In the genomic region with DNA sequence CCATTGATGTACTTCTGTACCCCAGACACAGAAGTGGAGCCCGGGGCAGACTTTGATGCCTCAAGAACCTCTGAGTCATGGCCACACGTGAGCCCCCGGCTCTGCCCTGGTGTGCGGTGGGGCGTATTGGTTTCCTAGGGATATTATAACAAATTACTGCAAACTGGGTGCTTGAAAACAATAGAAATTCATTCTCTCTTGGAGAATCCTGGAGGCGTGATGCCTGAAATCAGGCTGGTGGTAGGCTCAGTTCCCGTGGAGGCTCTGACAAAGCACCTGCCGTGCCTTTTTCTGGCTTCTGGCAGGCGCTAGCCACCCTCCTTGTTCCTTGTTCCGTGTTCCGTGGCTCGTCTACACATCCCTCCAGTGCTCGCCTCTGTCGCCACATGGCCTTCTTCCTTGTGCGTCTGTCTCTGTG, we compare ENCODE assay signal across 12 cellular contexts. TPM values are rescaled to one million over a fixed set of nuclear protein-coding genes. Genes with fewer than 3 reads are reported as not detected.
DNase-seq lines count a peak whose midpoint lies in the region; ATAC-seq and TF ChIP-seq lines count a peak whose summit lies in the region.
"Had no signal": no experiment of that assay in that cellular context is flagged by ENCODE, and none has a peak within 500 bp of the region (broad histone marks: within the 10 kb centered on the region; RNA-seq: fewer than 3 reads in every experiment).

No MANE protein-coding gene starts in this region.

- no peak overlapping the region for H3K18ac ChIP-seq in neuronal stem cell (ENCODE audit: low read length)

- 73 to 79% methylated on average over 15 of the region's 15 CpGs for WGBS in esophagus, 2 donors
- WGBS in neuronal stem cell (ENCODE audit: extremely low coverage in 2 of 2, insufficient read length in 2 of 2, insufficient replicate concordance in 1 of 2), 2 donors = no CpG with 5 or more reads among the region's 15 CpGs

- H2BK5ac ChIP-seq in neuronal stem cell (ENCODE audit: low read length) = peak overlapping the region; percentile 6

- H3K14ac ChIP-seq in neuronal stem cell (ENCODE audit: low read length) = no peak overlapping the region

- H2BK12ac ChIP-seq in neuronal stem cell (ENCODE audit: low read length) = no peak overlapping the region

- no peak for TF ChIP-seq POLR2A in Peyer's patch (IDR thresholded peaks at IDR 0.05)

- H3K4me3 ChIP-seq in A673 (ENCODE audit: low read depth, low read length, poor library complexity, severe bottlenecking) = no peak overlapping the region
- H3K4me3 ChIP-seq in Peyer's patch = no peak overlapping the region
- no peak overlapping the region for H3K4me3 ChIP-seq in esophagus (ENCODE audit: low read depth in 1 of 2, low read length in 2 of 2)
- no peak overlapping the region for H3K4me3 ChIP-seq in neuronal stem cell (ENCODE audit: low read length in 2 of 2)

- no peaks in the 10 kb centered on the region for H3K27me3 Mint-ChIP-seq in WTC11 (ENCODE audit: low read depth)
- H3K27me3 Mint-ChIP-seq: CD4-positive, CD25-positive, alpha-beta regulatory T cell had no signal

- H4K91ac ChIP-seq in neuronal stem cell (ENCODE audit: low read depth, low read length, poor library complexity) = no peak overlapping the region

- TF ChIP-seq CTCF in A673 (conservative IDR thresholded peaks at IDR 0.05; ENCODE audit: low read depth, low read length) (no peak), Peyer's patch (IDR thresholded peaks at IDR 0.05) (no peak), WTC11 (IDR thresholded peaks at IDR 0.05) (no peak)

- no peak for ATAC-seq in WTC11
- ATAC-seq: activated CD4-positive, CD25-positive, alpha-beta regulatory T cell treated with anti-CD3 and anti-CD28 coated beads, Interleukin-2, amount 50 U/mL, for 24 hours; HCT116 had no signal

- POLR2A ChIA-PET in A673 (lab: Charles Lee; ENCODE audit: low non-redundant PET) = no interaction called here
- POLR2A ChIA-PET in WTC11 (lab: Charles Lee) = no interaction called here

- H3K23ac ChIP-seq in neuronal stem cell (ENCODE audit: low read depth, low read length, poor library complexity) = no peak overlapping the region

- H3K4me1 ChIP-seq in A673 (ENCODE audit: insufficient read depth, low read length, poor library complexity, severe bottlenecking) (peaks cover 29% of the 10 kb centered on the region), Peyer's patch (peaks cover 24 to 84% (median 31%) of the 10 kb centered on the region in 4 donors), esophagus (ENCODE audit: control insufficient read depth in 2 of 2, insufficient read depth in 2 of 2, low read length in 1 of 2) (peaks cover 0 to 22% of the 10 kb centered on the region in 2 donors), neuronal stem cell (ENCODE audit: control insufficient read depth in 2 of 2, insufficient read depth in 1 of 2, low read depth in 1 of 2, low read length in 2 of 2) (peaks cover 39 to 40% of the 10 kb centered on the region in 2 donors)

- CTCF ChIA-PET in A673 (lab: Charles Lee) (no interaction called here), WTC11 (lab: Charles Lee) (no interaction called here)

- H3K4ac ChIP-seq in neuronal stem cell (ENCODE audit: low read length) = no peak overlapping the region

- no peak overlapping the region for H2BK120ac ChIP-seq in neuronal stem cell (ENCODE audit: low read depth, low read length)

- no TSS peak for BruUV-seq in A673 (replicated peaks; lab: Mats Ljungman, UMichigan)

- H3K4me2 ChIP-seq in neuronal stem cell (ENCODE audit: insufficient read depth, low read length, poor library complexity, severe bottlenecking) = no peak overlapping the region

- peak overlapping the region; percentile 61 for H2AK5ac ChIP-seq in neuronal stem cell (ENCODE audit: low read depth, low read length)

- H3K27ac Mint-ChIP-seq in WTC11 = no peak overlapping the region
- H3K27ac Mint-ChIP-seq: CD4-positive, CD25-positive, alpha-beta regulatory T cell had no signal

- H3K27ac ChIP-seq in A673 (ENCODE audit: low read depth, low read length, poor library complexity, severe bottlenecking) = peak overlapping the region; percentile 7
- peak overlapping the region; percentile 53 to 87 (median 78) for H3K27ac ChIP-seq in Peyer's patch
- H3K27ac ChIP-seq in esophagus (ENCODE audit: low read depth in 2 of 2, low read length in 1 of 2) = peak overlapping the region; percentile 56 to 71
- H3K27ac ChIP-seq in neuronal stem cell (replicated peaks; ENCODE audit: low read length) = peak overlapping the region; percentile 45

- H3K9me3 Mint-ChIP-seq in WTC11 = no peaks in the 10 kb centered on the region
- H3K9me3 Mint-ChIP-seq: CD4-positive, CD25-positive, alpha-beta regulatory T cell had no signal

- peaks cover 2% of the 10 kb centered on the region; the same call in 1 of the 2 replicates for H3K4me1 Mint-ChIP-seq in WTC11

- DNase-seq in A673 (ENCODE audit: low spot score) (no peak), Peyer's patch (peak in 2 of 3 donors; percentile 71 to 81), neuronal stem cell (ENCODE audit: low spot score) (no peak), 8988T (no peak), NCI-H345 (lab: John Stamatoyannopoulos, UW) (no peak), WTC11 (ENCODE audit: low spot score) (no peak), ureter (ENCODE audit: low spot score) (no peak)
- DNase-seq: CD4-positive, CD25-positive, alpha-beta regulatory T cell; NCI-H526 treated with DMSO at 0.1 percent for 48 hours had no signal

- peak overlapping the region; percentile 5 for H2BK15ac ChIP-seq in neuronal stem cell (ENCODE audit: low read length)

- no peak overlapping the region for H4K8ac ChIP-seq in neuronal stem cell (ENCODE audit: low read depth, low read length)

- H3K9ac ChIP-seq in neuronal stem cell (ENCODE audit: low read depth, low read length, poor library complexity) = no peak overlapping the region

- H3K36me3 ChIP-seq in A673 (ENCODE audit: insufficient read depth, low read length, poor library complexity, severe bottlenecking) = peaks cover 3% of the 10 kb centered on the region
- no peaks in the 10 kb centered on the region for H3K36me3 ChIP-seq in Peyer's patch
- no peaks in the 10 kb centered on the region for H3K36me3 ChIP-seq in esophagus (ENCODE audit: control insufficient read depth in 2 of 2, insufficient read depth in 2 of 2, low read length in 1 of 2)
- H3K36me3 ChIP-seq in neuronal stem cell (replicated peaks in 1 of 2; ENCODE audit: control insufficient read depth in 2 of 2, insufficient read depth in 2 of 2, low read length in 2 of 2) = peaks cover 0 to 18% of the 10 kb centered on the region in 2 donors

- intact Hi-C loops in A673 (cut with micrococcal nuclease; ENCODE audit: unreplicated experiment) = no loop called here

- no peak overlapping the region for H3K4me3 Mint-ChIP-seq in WTC11
- H3K4me3 Mint-ChIP-seq: CD4-positive, CD25-positive, alpha-beta regulatory T cell had no signal

- no peak overlapping the region for H2AFZ ChIP-seq in neuronal stem cell (ENCODE audit: low read length)

- H3K27me3 ChIP-seq in A673 (replicated peaks; ENCODE audit: insufficient read depth, low read depth, low read length, poor library complexity) = no peaks in the 10 kb centered on the region
- no peaks in the 10 kb centered on the region for H3K27me3 ChIP-seq in Peyer's patch
- H3K27me3 ChIP-seq in esophagus (ENCODE audit: control insufficient read depth in 1 of 2, insufficient read depth in 2 of 2, low read length in 2 of 2) = no peaks in the 10 kb centered on the region
- no peaks in the 10 kb centered on the region for H3K27me3 ChIP-seq in neuronal stem cell (ENCODE audit: control insufficient read depth in 3 of 3, insufficient read depth in 3 of 3, low read depth in 1 of 3, low read length in 3 of 3)

- H3K79me1 ChIP-seq in neuronal stem cell (ENCODE audit: low read depth, low read length) = peaks cover 20% of the 10 kb centered on the region

- no peaks in the 10 kb centered on the region for H3K36me3 Mint-ChIP-seq in WTC11
- H3K36me3 Mint-ChIP-seq: CD4-positive, CD25-positive, alpha-beta regulatory T cell had no signal

- H3K9me3 ChIP-seq in A673 (ENCODE audit: low read depth, low read length, poor library complexity, severe bottlenecking) = no peaks in the 10 kb centered on the region
- H3K9me3 ChIP-seq in Peyer's patch = no peaks in the 10 kb centered on the region
- H3K9me3 ChIP-seq in esophagus (ENCODE audit: control insufficient read depth in 2 of 2, insufficient read depth in 1 of 2, low read depth in 1 of 2, low read length in 1 of 2) = no peaks in the 10 kb centered on the region
- H3K9me3 ChIP-seq in neuronal stem cell (replicated peaks in 1 of 2; ENCODE audit: control insufficient read depth in 2 of 2, insufficient read depth in 1 of 2, low read depth in 1 of 2, low read length in 2 of 2) = peaks cover 0 to 5% of the 10 kb centered on the region in 2 donors

TF ChIP-seq in WTC11, 78 proteins besides CTCF, POLR2A, EP300 and RAD21 (continues in another document):
- TF ChIP-seq IRF2 (CRISPR knock-in tag; IDR thresholded peaks at IDR 0.05; ENCODE audit: borderline replicate concordance, low read depth) = no peak
- no peak for TF ChIP-seq FOXJ3 (CRISPR knock-in tag; IDR thresholded peaks at IDR 0.05; ENCODE audit: borderline replicate concordance)
- no peak for TF ChIP-seq ZNF121 (CRISPR knock-in tag; IDR thresholded peaks at IDR 0.05)
- TF ChIP-seq, protein P1, sequence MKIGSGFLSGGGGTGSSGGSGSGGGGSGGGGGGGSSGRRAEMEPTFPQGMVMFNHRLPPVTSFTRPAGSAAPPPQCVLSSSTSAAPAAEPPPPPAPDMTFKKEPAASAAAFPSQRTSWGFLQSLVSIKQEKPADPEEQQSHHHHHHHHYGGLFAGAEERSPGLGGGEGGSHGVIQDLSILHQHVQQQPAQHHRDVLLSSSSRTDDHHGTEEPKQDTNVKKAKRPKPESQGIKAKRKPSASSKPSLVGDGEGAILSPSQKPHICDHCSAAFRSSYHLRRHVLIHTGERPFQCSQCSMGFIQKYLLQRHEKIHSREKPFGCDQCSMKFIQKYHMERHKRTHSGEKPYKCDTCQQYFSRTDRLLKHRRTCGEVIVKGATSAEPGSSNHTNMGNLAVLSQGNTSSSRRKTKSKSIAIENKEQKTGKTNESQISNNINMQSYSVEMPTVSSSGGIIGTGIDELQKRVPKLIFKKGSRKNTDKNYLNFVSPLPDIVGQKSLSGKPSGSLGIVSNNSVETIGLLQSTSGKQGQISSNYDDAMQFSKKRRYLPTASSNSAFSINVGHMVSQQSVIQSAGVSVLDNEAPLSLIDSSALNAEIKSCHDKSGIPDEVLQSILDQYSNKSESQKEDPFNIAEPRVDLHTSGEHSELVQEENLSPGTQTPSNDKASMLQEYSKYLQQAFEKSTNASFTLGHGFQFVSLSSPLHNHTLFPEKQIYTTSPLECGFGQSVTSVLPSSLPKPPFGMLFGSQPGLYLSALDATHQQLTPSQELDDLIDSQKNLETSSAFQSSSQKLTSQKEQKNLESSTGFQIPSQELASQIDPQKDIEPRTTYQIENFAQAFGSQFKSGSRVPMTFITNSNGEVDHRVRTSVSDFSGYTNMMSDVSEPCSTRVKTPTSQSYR (CRISPR knock-in tag; IDR thresholded peaks at IDR 0.05) = no peak
- no peak for TF ChIP-seq GRHL2 (CRISPR knock-in tag; IDR thresholded peaks at IDR 0.05; ENCODE audit: insufficient replicate concordance, severe bottlenecking)
- no peak for TF ChIP-seq ESRRA (CRISPR knock-in tag; IDR thresholded peaks at IDR 0.05; ENCODE audit: borderline replicate concordance)

RNA-seq across cellular contexts. Expression of a gene that starts 24.2 kb away (rescaled TPM):
- total RNA-seq in A673 (2021) = 23.3 and 35.9 TPM in 2 replicates
- total RNA-seq in Peyer's patch = 10 to 100 TPM; 38.4 to 77.6 (median 46.9) TPM
- polyA plus RNA-seq in esophagus = 1 to 10 TPM; 1.7 to 2.3 TPM
- polyA plus RNA-seq in neuronal stem cell (2013, experiment 1 of 2) = 43.4 TPM
- polyA plus RNA-seq in neuronal stem cell (2013, experiment 2 of 2) = 43.4 TPM
- 19.2 to 23.0 TPM (median 21.4 TPM) in 3 replicates for total RNA-seq in WTC11 (2021)
- 24.9 TPM for total RNA-seq in ureter

Comparison
In these comparisons a context has a peak if more than half of its experiments do, and no peak if none do; other contexts are left out.
1. DNase-seq: peak in Peyer's patch (2 of 3); none in A673 (single experiment), neuronal stem cell (single experiment), 8988T (single experiment), NCI-H345 (single experiment), WTC11 (single experiment) and ureter (single experiment).
2. H3K27ac ChIP-seq: peak in every context shown above with its lines; median percentile 78 in Peyer's patch; 64 in esophagus; 45 in neuronal stem cell; 7 in A673.